19 cellular contexts compared by ENCODE assay signal in genomic region chr6:30897882-30898281, GRCh38. TPM values are rescaled to one million over a fixed set of nuclear protein-coding genes. Genes with fewer than 3 reads are reported as not detected.
DNase-seq lines count a peak whose midpoint lies in the region; ATAC-seq and TF ChIP-seq lines count a peak whose summit lies in the region.
"Had no signal": no experiment of that assay in that cellular context is flagged by ENCODE, and none has a peak within 500 bp of the region (broad histone marks: within the 10 kb centered on the region; RNA-seq: fewer than 3 reads in every experiment).

No MANE protein-coding gene starts in this region.

- H4K20me1 ChIP-seq in H9 (ENCODE audit: control insufficient read depth, insufficient read depth, insufficient read length), result no peaks in the 10 kb centered on the region
- H4K20me1 ChIP-seq: BLaER1 treated with 17β-estradiol and CSF1 and Interleukin-3, amounts not matched to agents 10 nM and 100 nM had no signal

- H3K27me3 Mint-ChIP-seq in H9 (ENCODE audit: low read depth), result no peaks in the 10 kb centered on the region
- no peaks in the 10 kb centered on the region for H3K27me3 Mint-ChIP-seq in endodermal cell (ENCODE audit: insufficient read depth)
- H3K27me3 Mint-ChIP-seq in nephron progenitor cell (ENCODE audit: low read depth, poor library complexity), result peaks cover 3% of the 10 kb centered on the region
- H3K27me3 Mint-ChIP-seq: IgD-negative memory B cell had no signal

- H2BK12ac ChIP-seq in H9 (ENCODE audit: insufficient read length, low read depth, low read length), result no peak overlapping the region

- H3K14ac ChIP-seq in H9 (ENCODE audit: insufficient read depth, low read length), result no peak overlapping the region

- WGBS in H9 (ENCODE audit: extremely low coverage, insufficient read length, low lambda C conversion rate), result no CpG with 5 or more reads among the region's 16 CpGs
- WGBS in endodermal cell (ENCODE audit: insufficient coverage in 1 of 2, insufficient read length in 1 of 2), 2 experiments, result 91 to 100% methylated on average over 4 to 16 of the region's 16 CpGs
- 83 to 95% (median 89%) methylated on average over 11 to 16 of the region's 16 CpGs for WGBS in spleen, 5 donors

- H3K9me3 Mint-ChIP-seq in H9 (no peaks in the 10 kb centered on the region), endodermal cell (no peaks in the 10 kb centered on the region), nephron progenitor cell (no peaks in the 10 kb centered on the region)
- H3K9me3 Mint-ChIP-seq: CD4-positive, CD25-positive, alpha-beta regulatory T cell; IgD-negative memory B cell had no signal

- H3K4me1 Mint-ChIP-seq in H9 (peaks cover 4 to 8% of the 10 kb centered on the region in 2 experiments), endodermal cell (no peaks in the 10 kb centered on the region), nephron progenitor cell (peaks cover 5% of the 10 kb centered on the region)

- H3K56ac ChIP-seq in H9 (ENCODE audit: insufficient read length, low read depth, low read length), result no peak overlapping the region

- H2BK5ac ChIP-seq in H9 (ENCODE audit: insufficient read length, low read length), result no peak overlapping the region

- H3T11ph ChIP-seq in H9 (ENCODE audit: low read length), result no peak overlapping the region

- H3K9me3 ChIP-seq in H9 (ENCODE audit: control insufficient read depth, low read depth, low read length), result no peaks in the 10 kb centered on the region
- no peaks in the 10 kb centered on the region for H3K9me3 ChIP-seq in endodermal cell (ENCODE audit: control insufficient read depth, low read length)
- no peaks in the 10 kb centered on the region for H3K9me3 ChIP-seq in spleen
- H3K9me3 ChIP-seq: BLaER1 treated with 17β-estradiol and CSF1 and Interleukin-3, amounts not matched to agents 10 nM and 100 nM had no signal

- H4K91ac ChIP-seq in H9 (ENCODE audit: insufficient read length, low read depth, low read length), result no peak overlapping the region

- no peak overlapping the region for H2BK15ac ChIP-seq in H9 (ENCODE audit: low read depth, low read length)

- TF ChIP-seq CTCF in H9 (conservative IDR thresholded peaks at IDR 0.05) (0 out of 3 replicates have a peak, but pooled peaks have one; percentile 11), endodermal cell (conservative IDR thresholded peaks at IDR 0.05) (peak; percentile 27), spleen (IDR thresholded peaks at IDR 0.05 in 8 of 11, conservative IDR thresholded peaks at IDR 0.05 in 3 of 11) (no peak), nephron progenitor cell (IDR thresholded peaks at IDR 0.05) (no peak)

- H3K79me2 ChIP-seq in H9 (ENCODE audit: insufficient read depth, low read length), result no peaks in the 10 kb centered on the region

- no peak overlapping the region for H3K23ac ChIP-seq in H9 (ENCODE audit: insufficient read length, low read depth, low read length)

- no peak overlapping the region for H3K4me2 ChIP-seq in H9 (ENCODE audit: insufficient read depth, insufficient read length, low read length)
- H3K4me2 ChIP-seq: BLaER1 treated with 17β-estradiol and CSF1 and Interleukin-3, amounts not matched to agents 10 nM and 100 nM; KMS-11 had no signal

- H3K23me2 ChIP-seq in H9 (ENCODE audit: insufficient read length, low read depth, low read length, poor library complexity, severe bottlenecking), result no peaks in the 10 kb centered on the region

- no peak overlapping the region for H4K8ac ChIP-seq in H9 (replicated peaks; ENCODE audit: insufficient read length, low read depth, low read length)

- H3K9ac ChIP-seq in H9 (ENCODE audit: extremely low read depth, insufficient read length, low read length) (no peak overlapping the region), endodermal cell (ENCODE audit: extremely low read depth, low read length, poor library complexity, severe bottlenecking) (no peak overlapping the region)
- H3K9ac ChIP-seq: BLaER1 treated with 17β-estradiol and CSF1 and Interleukin-3, amounts not matched to agents 10 nM and 100 nM; KMS-11 had no signal

- no peaks in the 10 kb centered on the region for H3K4me1 ChIP-seq in H9 (ENCODE audit: insufficient read depth, low read length)
- no peaks in the 10 kb centered on the region for H3K4me1 ChIP-seq in endodermal cell (ENCODE audit: control insufficient read depth, insufficient read depth, low read length)
- H3K4me1 ChIP-seq in spleen, result peaks cover 0 to 10% (median 3%) of the 10 kb centered on the region in 6 donors

- H3K27ac ChIP-seq in H9 (ENCODE audit: insufficient read length, low read depth, low read length) (no peak overlapping the region), endodermal cell (ENCODE audit: low read depth, low read length) (no peak overlapping the region), spleen (no peak overlapping the region)
- H3K27ac ChIP-seq: BLaER1 treated with 17β-estradiol and CSF1 and Interleukin-3, amounts not matched to agents 10 nM and 100 nM; KMS-11 had no signal

- H3K79me1 ChIP-seq in H9 (ENCODE audit: insufficient read depth, low read depth, low read length, poor library complexity, severe bottlenecking), result no peaks in the 10 kb centered on the region

- no peak overlapping the region for H2BK20ac ChIP-seq in H9 (ENCODE audit: low read depth, low read length, poor library complexity, severe bottlenecking)

- H3K27ac Mint-ChIP-seq in H9 (no peak overlapping the region), endodermal cell (no peak overlapping the region), nephron progenitor cell (no peak overlapping the region)
- H3K27ac Mint-ChIP-seq: CD4-positive, CD25-positive, alpha-beta regulatory T cell had no signal

- no peak overlapping the region for H2BK120ac ChIP-seq in H9 (ENCODE audit: low read depth, low read length, poor library complexity, severe bottlenecking)

- H3K4ac ChIP-seq in H9 (ENCODE audit: low read depth, low read length), result no peak overlapping the region

- H3K36me3 ChIP-seq in endodermal cell (ENCODE audit: control insufficient read depth, insufficient read depth, low read length), result peaks cover 30% of the 10 kb centered on the region
- peaks cover 0 to 72% (median 34%) of the 10 kb centered on the region in 6 donors for H3K36me3 ChIP-seq in spleen

- no peaks in the 10 kb centered on the region for H3K27me3 ChIP-seq in H9 (ENCODE audit: insufficient read depth, low read length)
- no peaks in the 10 kb centered on the region for H3K27me3 ChIP-seq in endodermal cell (ENCODE audit: control insufficient read depth, insufficient read depth, low read length, poor library complexity, severe bottlenecking)
- H3K27me3 ChIP-seq in spleen (replicated peaks in 1 of 7), result no peaks in the 10 kb centered on the region
- H3K27me3 ChIP-seq: BLaER1 treated with 17β-estradiol and CSF1 and Interleukin-3, amounts not matched to agents 10 nM and 100 nM had no signal

- TF ChIP-seq POLR2A in spleen (IDR thresholded peaks at IDR 0.05), result no peak

- H3K18ac ChIP-seq in H9 (ENCODE audit: insufficient read length, low read depth, low read length), result no peak overlapping the region

- no peak for ATAC-seq in HG02798 (IDR thresholded peaks at IDR 0.05; ENCODE audit: poor library complexity, unreplicated experiment)
- ATAC-seq: GM12878, HCT116 had no signal

- H3K36me3 Mint-ChIP-seq in H9 (ENCODE audit: insufficient read depth in 1 of 3, low read depth in 3 of 3) (peaks cover 40 to 69% (median 63%) of the 10 kb centered on the region in 3 experiments), endodermal cell (ENCODE audit: low read depth) (peaks cover 48% of the 10 kb centered on the region), nephron progenitor cell (ENCODE audit: low read depth) (peaks cover 43% of the 10 kb centered on the region)

- DNase-seq in D341Med (ENCODE audit: low spot score) (peak; percentile 18), H9 (no peak), endodermal cell (no peak), spleen (peak; percentile 62), SIG-M5 (lab: John Stamatoyannopoulos, UW) (no peak), nephron progenitor cell (no peak)
- DNase-seq: ACHN; CD4-positive, CD25-positive, alpha-beta regulatory T cell; DMS 273 treated with DMSO at 0.1 percent for 48 hours; DMS79; GOT3 had no signal

- H3K4me3 Mint-ChIP-seq in H9 (no peak overlapping the region), endodermal cell (no peak overlapping the region), nephron progenitor cell (no peak overlapping the region)
- H3K4me3 Mint-ChIP-seq: CD4-positive, CD25-positive, alpha-beta regulatory T cell; IgD-negative memory B cell had no signal

- intact Hi-C loops in spleen (cut with DNase I; ENCODE audit: low total_unique reads), result no loop called here

- H2AFZ ChIP-seq in H9 (ENCODE audit: low read length), result no peak overlapping the region

- no peak overlapping the region for H4K5ac ChIP-seq in H9 (ENCODE audit: insufficient read length, low read depth, low read length)

- no peak overlapping the region for H3K4me3 ChIP-seq in endodermal cell (ENCODE audit: low read length)
- H3K4me3 ChIP-seq in spleen, result no peak overlapping the region
- H3K4me3 ChIP-seq: BLaER1 treated with 17β-estradiol and CSF1 and Interleukin-3, amounts not matched to agents 10 nM and 100 nM; GM12878 had no signal

- H2AK5ac ChIP-seq in H9 (ENCODE audit: insufficient read length, low read length), result no peak overlapping the region

RNA-seq across cellular contexts. Expression of gene GTF2H4, which starts 10.1 kb away (rescaled TPM):
- total RNA-seq in H9 (2021) (58.2 and 60.8 TPM in 2 replicates), endodermal cell (10 to 100 TPM; 60.0 to 67.9 TPM), spleen (10 to 100 TPM; 20.6 to 49.7 (median 28.3) TPM)
- 52.4 TPM for polyA plus RNA-seq in endodermal cell (2013, experiment 1 of 2)
- 39.9 TPM for polyA plus RNA-seq in endodermal cell (2013, experiment 2 of 2)
- 10 to 100 TPM; 21.9 to 40.0 (median 33.8) TPM for polyA plus RNA-seq in spleen

RNA-seq across cellular contexts. Expression of gene DDR1, which starts 13.6 kb away (rescaled TPM):
- total RNA-seq in H9 (2021) (254 and 258 TPM in 2 replicates), endodermal cell (100 to 1,000 TPM; 140 to 151 TPM), spleen (10 to 100 TPM; 13.0 to 37.1 (median 23.8) TPM)
- polyA plus RNA-seq in endodermal cell (2013, experiment 1 of 2), result 299 TPM
- polyA plus RNA-seq in endodermal cell (2013, experiment 2 of 2), result 288 TPM
- 10 to 100 TPM in 1 of 3 donors, 1 to 10 TPM in 2; 5.0 to 10.1 (median 8.0) TPM for polyA plus RNA-seq in spleen

RNA-seq across cellular contexts. Expression of gene VARS2, which starts 16.2 kb away (rescaled TPM):
- total RNA-seq in H9 (2021), result 61.9 and 68.2 TPM in 2 replicates
- total RNA-seq in endodermal cell, result 10 to 100 TPM; 39.4 to 52.5 TPM
- polyA plus RNA-seq in endodermal cell (2013, experiment 1 of 2), result 51.8 TPM
- polyA plus RNA-seq in endodermal cell (2013, experiment 2 of 2), result 46.7 TPM
- 10 to 100 TPM; 16.4 to 30.7 (median 28.1) TPM for total RNA-seq in spleen
- 10 to 100 TPM; 15.5 to 38.2 (median 36.3) TPM for polyA plus RNA-seq in spleen

RNA-seq across cellular contexts. Expression of gene SFTA2, which starts 34.1 kb away (rescaled TPM):
- total RNA-seq in H9 (2021) (not detected in 2 replicates), endodermal cell (not detected), spleen (under 1 TPM in 1 of 7 donors, not detected in 6; 0.47 TPM)
- polyA plus RNA-seq in endodermal cell (2013, experiment 1 of 2), result not detected
- polyA plus RNA-seq in endodermal cell (2013, experiment 2 of 2), result not detected
- polyA plus RNA-seq in spleen, result 1 to 10 TPM in 1 of 3 donors, under 1 TPM in 1, not detected in 1; 0.08 to 2.6 TPM
- total RNA-seq: A172; CD4-positive, CD25-positive, alpha-beta regulatory T cell; G401 had no signal

RNA-seq across cellular contexts. Expression of gene MUCL3, which starts 42.9 kb away (rescaled TPM):
- total RNA-seq in H9 (2021) (0.15 and 0.20 TPM in 2 replicates), endodermal cell (under 1 TPM; 0.18 TPM), spleen (not detected)
- polyA plus RNA-seq in endodermal cell (2013, experiment 1 of 2), result 0.04 TPM
- polyA plus RNA-seq in endodermal cell (2013, experiment 2 of 2), result not detected
- polyA plus RNA-seq in spleen, result under 1 TPM in 1 of 3 donors, not detected in 2; 0.03 TPM
- total RNA-seq: A172; CD4-positive, CD25-positive, alpha-beta regulatory T cell; G401 had no signal
- polyA plus RNA-seq: CD4-positive, CD25-positive, alpha-beta regulatory T cell; IgD-negative memory B cell had no signal

Comparison
In these comparisons a context has a peak if more than half of its experiments do, and no peak if none do; other contexts are left out.
1. DNase-seq: peak in D341Med (single experiment) and spleen (single experiment); none in H9 (single experiment), endodermal cell (single experiment), SIG-M5 (single experiment) and nephron progenitor cell (single experiment).
2. CTCF ChIP-seq: peak in H9 (single experiment) and endodermal cell (single experiment); none in spleen (0 of 11) and nephron progenitor cell (single experiment).